ENCODE assay signal across 23 cellular contexts in the genomic region with DNA sequence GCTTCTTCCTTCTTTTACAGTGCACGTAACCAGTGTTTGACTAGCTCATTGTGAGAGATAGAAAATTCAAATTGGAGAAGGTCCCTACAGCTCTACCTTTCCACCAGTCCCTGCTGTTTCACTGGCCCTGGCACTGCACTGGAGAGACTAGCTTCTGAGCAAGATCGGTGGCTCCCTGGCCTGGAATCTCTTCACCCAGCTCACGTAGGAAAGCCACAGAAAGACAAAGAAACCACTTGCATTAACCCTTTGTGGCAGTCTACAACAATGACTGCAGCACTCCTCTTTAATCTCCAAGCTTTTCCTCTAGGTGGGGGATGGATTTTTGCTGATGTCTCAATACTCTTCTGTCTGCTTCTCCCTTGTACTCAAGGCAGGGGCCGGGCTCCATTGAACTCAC.
DNase-seq lines count a peak whose midpoint lies in the region; ATAC-seq and TF ChIP-seq lines count a peak whose summit lies in the region.
"Had no signal": no experiment of that assay in that cellular context is flagged by ENCODE, and none has a peak within 500 bp of the region (broad histone marks: within the 10 kb centered on the region; RNA-seq: fewer than 3 reads in every experiment).

No MANE protein-coding gene starts in this region.

- H3K4ac ChIP-seq in H9 (ENCODE audit: low read depth, low read length) (no peak overlapping the region), neuronal stem cell (ENCODE audit: low read length) (no peak overlapping the region)

- H3K4me3 ChIP-seq in OCI-LY1 (ENCODE audit: low read depth, low read length, poor library complexity, severe bottlenecking) (no peak overlapping the region), endodermal cell (ENCODE audit: low read length) (no peak overlapping the region), neuronal stem cell (ENCODE audit: low read length in 2 of 2) (no peak overlapping the region)
- H3K4me3 ChIP-seq: BLaER1 treated with 17β-estradiol and CSF1 and Interleukin-3, amounts not matched to agents 10 nM and 100 nM; MG63; SK-N-MC had no signal

- H3T11ph ChIP-seq in H9 (ENCODE audit: low read length), result no peak overlapping the region

- H3F3A ChIP-seq in OCI-LY1 (ENCODE audit: insufficient read depth, low read length), result no peaks in the 10 kb centered on the region

- no peaks in the 10 kb centered on the region for H3K9me2 ChIP-seq in OCI-LY1 (ENCODE audit: low read depth, low read length)

- H3K4me1 Mint-ChIP-seq in H9 (peaks cover 28 to 41% of the 10 kb centered on the region in 2 experiments), endodermal cell (peaks cover 28% of the 10 kb centered on the region)
- H3K4me1 Mint-ChIP-seq in effector memory CD8-positive, alpha-beta T cell (ENCODE audit: low read depth in 2 of 2), result no peaks in the 10 kb centered on the region

- H2BK20ac ChIP-seq in H9 (ENCODE audit: low read depth, low read length, poor library complexity, severe bottlenecking), result no peak overlapping the region

- no peaks in the 10 kb centered on the region for H3K36me3 ChIP-seq in OCI-LY1 (ENCODE audit: insufficient read depth, low read length)
- H3K36me3 ChIP-seq in endodermal cell (ENCODE audit: control insufficient read depth, insufficient read depth, low read length), result no peaks in the 10 kb centered on the region
- no peaks in the 10 kb centered on the region for H3K36me3 ChIP-seq in neuronal stem cell (replicated peaks in 1 of 2; ENCODE audit: control insufficient read depth in 2 of 2, insufficient read depth in 2 of 2, low read length in 2 of 2)
- H3K36me3 ChIP-seq: BLaER1 treated with 17β-estradiol and CSF1 and Interleukin-3, amounts not matched to agents 10 nM and 100 nM; MG63 had no signal

- no peak overlapping the region for H3K4me2 ChIP-seq in H9 (ENCODE audit: insufficient read depth, insufficient read length, low read length)
- H3K4me2 ChIP-seq in OCI-LY1 (ENCODE audit: low read length), result no peak overlapping the region
- H3K4me2 ChIP-seq in neuronal stem cell (ENCODE audit: insufficient read depth, low read length, poor library complexity, severe bottlenecking), result no peak overlapping the region
- H3K4me2 ChIP-seq: BLaER1 treated with 17β-estradiol and CSF1 and Interleukin-3, amounts not matched to agents 10 nM and 100 nM had no signal

- H3K23me2 ChIP-seq in H9 (ENCODE audit: insufficient read length, low read depth, low read length, poor library complexity, severe bottlenecking), result no peaks in the 10 kb centered on the region

- H3K27ac Mint-ChIP-seq in H9, result peak overlapping the region in 2 of 3 experiments; percentile 41 to 81; a peak in 4 of 7 replicates
- peak overlapping the region; percentile 63 for H3K27ac Mint-ChIP-seq in endodermal cell
- no peak overlapping the region for H3K27ac Mint-ChIP-seq in effector memory CD8-positive, alpha-beta T cell
- H3K27ac Mint-ChIP-seq: CD8-positive, alpha-beta T cell; HFFc6 had no signal

- DNase-seq in H9 (no peak), endodermal cell (peak; percentile 61), neuronal stem cell (ENCODE audit: low spot score) (peak; percentile 18), NCI-H187 (lab: John Stamatoyannopoulos, UW) (no peak), EL (no peak)
- DNase-seq in effector memory CD8-positive, alpha-beta T cell, result no peak
- DNase-seq: Calu3; CD8-positive, alpha-beta T cell; GOT3; HFFc6; IMR-90; Kasumi-1; MG63; NCI-H1048; NCI-H146; NCI-H2081; NCI-H446 treated with DMSO at 0.1 percent for 48 hours; NCI-H748 treated with DMSO at 0.1 percent for 48 hours; SHP77 had no signal

- no peak for TF ChIP-seq CTCF in H9 (conservative IDR thresholded peaks at IDR 0.05)
- TF ChIP-seq CTCF in OCI-LY1 (IDR thresholded peaks at IDR 0.05; ENCODE audit: low read length), result no peak
- no peak for TF ChIP-seq CTCF in endodermal cell (conservative IDR thresholded peaks at IDR 0.05)

- H2BK5ac ChIP-seq in H9 (ENCODE audit: insufficient read length, low read length), result no peak overlapping the region
- no peak overlapping the region for H2BK5ac ChIP-seq in neuronal stem cell (ENCODE audit: low read length)

- H3K4me3 Mint-ChIP-seq in H9 (no peak overlapping the region), endodermal cell (no peak overlapping the region)
- no peak overlapping the region for H3K4me3 Mint-ChIP-seq in effector memory CD8-positive, alpha-beta T cell
- H3K4me3 Mint-ChIP-seq: CD8-positive, alpha-beta T cell; HFFc6 had no signal

- H3K27me3 Mint-ChIP-seq in H9 (ENCODE audit: low read depth) (no peaks in the 10 kb centered on the region), endodermal cell (ENCODE audit: insufficient read depth) (no peaks in the 10 kb centered on the region)
- H3K27me3 Mint-ChIP-seq in effector memory CD8-positive, alpha-beta T cell, result peaks cover 10 to 19% of the 10 kb centered on the region in 2 donors

- H3K23ac ChIP-seq in H9 (ENCODE audit: insufficient read length, low read depth, low read length), result no peak overlapping the region
- no peak overlapping the region for H3K23ac ChIP-seq in neuronal stem cell (ENCODE audit: low read depth, low read length, poor library complexity)

- H3K18ac ChIP-seq in H9 (ENCODE audit: insufficient read length, low read depth, low read length), result no peak overlapping the region
- H3K18ac ChIP-seq in neuronal stem cell (ENCODE audit: low read length), result no peak overlapping the region

- H2BK12ac ChIP-seq in H9 (ENCODE audit: insufficient read length, low read depth, low read length), result no peak overlapping the region
- no peak overlapping the region for H2BK12ac ChIP-seq in neuronal stem cell (ENCODE audit: low read length)

- H3K27ac ChIP-seq in H9 (ENCODE audit: insufficient read length, low read depth, low read length), result no peak overlapping the region
- H3K27ac ChIP-seq in OCI-LY1 (ENCODE audit: low read depth, low read length, poor library complexity, severe bottlenecking), result no peak overlapping the region
- H3K27ac ChIP-seq in endodermal cell (ENCODE audit: low read depth, low read length), result no peak overlapping the region
- H3K27ac ChIP-seq in neuronal stem cell (replicated peaks; ENCODE audit: low read length), result no peak overlapping the region
- H3K27ac ChIP-seq: BLaER1 treated with 17β-estradiol and CSF1 and Interleukin-3, amounts not matched to agents 10 nM and 100 nM; SK-N-MC had no signal

- H4K91ac ChIP-seq in H9 (ENCODE audit: insufficient read length, low read depth, low read length), result no peak overlapping the region
- H4K91ac ChIP-seq in neuronal stem cell (ENCODE audit: low read depth, low read length, poor library complexity), result no peak overlapping the region

- H3K14ac ChIP-seq in H9 (ENCODE audit: insufficient read depth, low read length), result no peak overlapping the region
- no peak overlapping the region for H3K14ac ChIP-seq in neuronal stem cell (ENCODE audit: low read length)

- no peaks in the 10 kb centered on the region for H3K27me3 ChIP-seq in H9 (ENCODE audit: insufficient read depth, low read length)
- no peaks in the 10 kb centered on the region for H3K27me3 ChIP-seq in OCI-LY1 (ENCODE audit: insufficient read depth, low read length)
- no peaks in the 10 kb centered on the region for H3K27me3 ChIP-seq in endodermal cell (ENCODE audit: control insufficient read depth, insufficient read depth, low read length, poor library complexity, severe bottlenecking)
- H3K27me3 ChIP-seq in neuronal stem cell (ENCODE audit: control insufficient read depth in 3 of 3, insufficient read depth in 3 of 3, low read depth in 1 of 3, low read length in 3 of 3), result no peaks in the 10 kb centered on the region
- H3K27me3 ChIP-seq: BLaER1 treated with 17β-estradiol and CSF1 and Interleukin-3, amounts not matched to agents 10 nM and 100 nM; MG63 had no signal

- H4K8ac ChIP-seq in H9 (replicated peaks; ENCODE audit: insufficient read length, low read depth, low read length) (no peak overlapping the region), neuronal stem cell (ENCODE audit: low read depth, low read length) (no peak overlapping the region)

- ATAC-seq in GM21723 (IDR thresholded peaks at IDR 0.05; ENCODE audit: unreplicated experiment), result no peak
- ATAC-seq in effector memory CD8-positive, alpha-beta T cell (replicated peaks), result no peak
- ATAC-seq: CD8-positive, alpha-beta T cell had no signal

- no peaks in the 10 kb centered on the region for H3K36me3 Mint-ChIP-seq in H9 (ENCODE audit: insufficient read depth in 1 of 3, low read depth in 3 of 3)
- H3K36me3 Mint-ChIP-seq in endodermal cell (ENCODE audit: low read depth), result no peaks in the 10 kb centered on the region
- H3K36me3 Mint-ChIP-seq in effector memory CD8-positive, alpha-beta T cell (ENCODE audit: insufficient read depth), result no peaks in the 10 kb centered on the region
- H3K36me3 Mint-ChIP-seq: CD8-positive, alpha-beta T cell had no signal

- no peaks in the 10 kb centered on the region for H4K20me1 ChIP-seq in H9 (ENCODE audit: control insufficient read depth, insufficient read depth, insufficient read length)
- no peaks in the 10 kb centered on the region for H4K20me1 ChIP-seq in OCI-LY1 (ENCODE audit: insufficient read depth, low read length)
- H4K20me1 ChIP-seq: BLaER1 treated with 17β-estradiol and CSF1 and Interleukin-3, amounts not matched to agents 10 nM and 100 nM had no signal

- H2BK15ac ChIP-seq in H9 (ENCODE audit: low read depth, low read length) (no peak overlapping the region), neuronal stem cell (ENCODE audit: low read length) (no peak overlapping the region)

- H2BK120ac ChIP-seq in H9 (ENCODE audit: low read depth, low read length, poor library complexity, severe bottlenecking), result no peak overlapping the region
- H2BK120ac ChIP-seq in neuronal stem cell (ENCODE audit: low read depth, low read length), result no peak overlapping the region

- no CpG with 5 or more reads among the region's 4 CpGs for WGBS in H9 (ENCODE audit: extremely low coverage, insufficient read length, low lambda C conversion rate)
- WGBS in endodermal cell (ENCODE audit: insufficient coverage in 1 of 2, insufficient read length in 1 of 2), 2 experiments, result 30 to 59% methylated on average over 2 to 4 of the region's 4 CpGs
- no CpG with 5 or more reads among the region's 4 CpGs for WGBS in neuronal stem cell (ENCODE audit: extremely low coverage in 2 of 2, insufficient read length in 2 of 2, insufficient replicate concordance in 1 of 2), 2 donors

- H3K9ac ChIP-seq in H9 (ENCODE audit: extremely low read depth, insufficient read length, low read length), result no peak overlapping the region
- H3K9ac ChIP-seq in OCI-LY1 (ENCODE audit: low read length), result no peak overlapping the region
- H3K9ac ChIP-seq in endodermal cell (ENCODE audit: extremely low read depth, low read length, poor library complexity, severe bottlenecking), result no peak overlapping the region
- no peak overlapping the region for H3K9ac ChIP-seq in neuronal stem cell (ENCODE audit: low read depth, low read length, poor library complexity)
- H3K9ac ChIP-seq: BLaER1 treated with 17β-estradiol and CSF1 and Interleukin-3, amounts not matched to agents 10 nM and 100 nM had no signal

- no peaks in the 10 kb centered on the region for H3K9me3 ChIP-seq in H9 (ENCODE audit: control insufficient read depth, low read depth, low read length)
- H3K9me3 ChIP-seq in OCI-LY1 (ENCODE audit: low read length), result no peaks in the 10 kb centered on the region
- no peaks in the 10 kb centered on the region for H3K9me3 ChIP-seq in endodermal cell (ENCODE audit: control insufficient read depth, low read length)
- H3K9me3 ChIP-seq in neuronal stem cell (replicated peaks in 1 of 2; ENCODE audit: control insufficient read depth in 2 of 2, insufficient read depth in 1 of 2, low read depth in 1 of 2, low read length in 2 of 2), result no peaks in the 10 kb centered on the region
- H3K9me3 ChIP-seq: BLaER1 treated with 17β-estradiol and CSF1 and Interleukin-3, amounts not matched to agents 10 nM and 100 nM; MG63 had no signal

- H3K79me2 ChIP-seq in H9 (ENCODE audit: insufficient read depth, low read length) (no peaks in the 10 kb centered on the region), OCI-LY1 (ENCODE audit: insufficient read depth, low read length) (no peaks in the 10 kb centered on the region)

- H2AFZ ChIP-seq in H9 (ENCODE audit: low read length), result no peak overlapping the region
- H2AFZ ChIP-seq in OCI-LY1 (ENCODE audit: low read length), result peak overlapping the region; percentile 9; the same call in 1 of the 2 replicates
- no peak overlapping the region for H2AFZ ChIP-seq in neuronal stem cell (ENCODE audit: low read length)

- no peaks in the 10 kb centered on the region for H3K9me3 Mint-ChIP-seq in H9
- no peaks in the 10 kb centered on the region for H3K9me3 Mint-ChIP-seq in endodermal cell
- H3K9me3 Mint-ChIP-seq in effector memory CD8-positive, alpha-beta T cell, result no peaks in the 10 kb centered on the region
- H3K9me3 Mint-ChIP-seq: CD8-positive, alpha-beta T cell; HFFc6 had no signal

- H4K5ac ChIP-seq in H9 (ENCODE audit: insufficient read length, low read depth, low read length), result no peak overlapping the region

- no peak overlapping the region for H3K56ac ChIP-seq in H9 (ENCODE audit: insufficient read length, low read depth, low read length)

- H3K4me1 ChIP-seq in H9 (ENCODE audit: insufficient read depth, low read length) (peaks cover 4% of the 10 kb centered on the region; the same call in 1 of the 2 replicates), OCI-LY1 (ENCODE audit: insufficient read depth, low read length, severe bottlenecking) (peaks cover 39% of the 10 kb centered on the region), endodermal cell (ENCODE audit: control insufficient read depth, insufficient read depth, low read length) (peaks cover 4% of the 10 kb centered on the region), neuronal stem cell (ENCODE audit: control insufficient read depth in 2 of 2, insufficient read depth in 1 of 2, low read depth in 1 of 2, low read length in 2 of 2) (peaks cover 2 to 14% of the 10 kb centered on the region in 2 donors)

- no peaks in the 10 kb centered on the region for H3K79me1 ChIP-seq in H9 (ENCODE audit: insufficient read depth, low read depth, low read length, poor library complexity, severe bottlenecking)
- H3K79me1 ChIP-seq in neuronal stem cell (ENCODE audit: low read depth, low read length), result no peaks in the 10 kb centered on the region

- H2AK5ac ChIP-seq in H9 (ENCODE audit: insufficient read length, low read length), result no peak overlapping the region
- H2AK5ac ChIP-seq in neuronal stem cell (ENCODE audit: low read depth, low read length), result no peak overlapping the region

Comparison
In these comparisons a context has a peak if more than half of its experiments do, and no peak if none do; other contexts are left out.
1. DNase-seq: peak in endodermal cell (single experiment) and neuronal stem cell (single experiment); none in H9 (single experiment), NCI-H187 (0 of 2), effector memory CD8-positive, alpha-beta T cell (0 of 3) and EL (single experiment).
2. H3K27ac Mint-ChIP-seq: peak in H9 (2 of 3) and endodermal cell (single experiment); none in effector memory CD8-positive, alpha-beta T cell (0 of 2).